Comparison of ENCODE assay signal across 8 cellular contexts in genomic region chr6:116779569-116780164, GRCh38. TPM values are rescaled to one million over a fixed set of nuclear protein-coding genes. Genes with fewer than 3 reads are reported as not detected.
DNase-seq lines count a peak whose midpoint lies in the region; ATAC-seq and TF ChIP-seq lines count a peak whose summit lies in the region.

No MANE protein-coding gene starts in this region.

- H3K4me1 ChIP-seq in cardiac muscle cell (ENCODE audit: low read depth) (no peaks in the 10 kb centered on the region), PC-9 (replicated peaks; ENCODE audit: insufficient read depth) (no peaks in the 10 kb centered on the region), thyroid gland (no peaks in the 10 kb centered on the region)

- POLR2A ChIA-PET in PC-9 (lab: Charles Lee; ENCODE audit: unreplicated experiment): no interaction called here

- H3K4me2 ChIP-seq in PC-9: peak overlapping the region; percentile 13; the same call in 1 of the 2 replicates

- H4K20me1 ChIP-seq in PC-9 (ENCODE audit: insufficient read depth): no peaks in the 10 kb centered on the region

- peak; percentile 52 to 58 for DNase-seq in cardiac muscle cell (ENCODE audit: low read depth in 1 of 2, low spot score in 1 of 2)
- no peak for DNase-seq in cardiac septum (ENCODE audit: low spot score)
- DNase-seq in PC-9: no peak
- peak; percentile 61 for DNase-seq in fibroblast of pulmonary artery (ENCODE audit: low read depth)
- peak; percentile 12 for DNase-seq in stromal cell of bone marrow (ENCODE audit: low read depth)
- DNase-seq in thyroid gland: no peak
- no peak for DNase-seq in activated CD4-positive, alpha-beta T cell treated with anti-CD3 and anti-CD28 coated beads for 4 hours

- no peaks in the 10 kb centered on the region for H3K79me2 ChIP-seq in PC-9 (ENCODE audit: low read depth)

- peak; percentile 32 for TF ChIP-seq CTCF in cardiac muscle cell (IDR thresholded peaks at IDR 0.05; ENCODE audit: low read depth, low read length)
- peak; percentile 79 for TF ChIP-seq CTCF in PC-9 (conservative IDR thresholded peaks at IDR 0.05)
- TF ChIP-seq CTCF in fibroblast of pulmonary artery (IDR thresholded peaks at IDR 0.05; ENCODE audit: low read length, missing control alignments): peak; percentile 48
- peak in 3 of 6 experiments; percentile 27 to 47 (median 37) for TF ChIP-seq CTCF in thyroid gland (IDR thresholded peaks at IDR 0.05)

- H3K4me3 ChIP-seq in cardiac muscle cell: no peak overlapping the region
- H3K4me3 ChIP-seq in PC-9: no peak overlapping the region
- no peak overlapping the region for H3K4me3 ChIP-seq in fibroblast of pulmonary artery (replicated peaks; ENCODE audit: low read depth, low read length)
- no peak overlapping the region for H3K4me3 ChIP-seq in thyroid gland (replicated peaks in 1 of 3)

- H3K9me3 ChIP-seq in cardiac muscle cell (ENCODE audit: low read depth) (no peaks in the 10 kb centered on the region), PC-9 (ENCODE audit: insufficient read depth, low read depth) (no peaks in the 10 kb centered on the region), thyroid gland (no peaks in the 10 kb centered on the region)

- ATAC-seq in HG03565 (IDR thresholded peaks at IDR 0.05; ENCODE audit: unreplicated experiment): peak; percentile 49

- H3K27me3 ChIP-seq in cardiac muscle cell (no peaks in the 10 kb centered on the region), PC-9 (ENCODE audit: insufficient read depth, low read depth) (no peaks in the 10 kb centered on the region), thyroid gland (no peaks in the 10 kb centered on the region)

- CTCF ChIA-PET in PC-9 (lab: Charles Lee): no interaction called here

- H2AFZ ChIP-seq in PC-9: 0 out of 2 replicates have a peak overlapping the region, but pooled peaks have one; percentile 6

- H3K36me3 ChIP-seq in cardiac muscle cell (no peaks in the 10 kb centered on the region), PC-9 (ENCODE audit: low read depth) (no peaks in the 10 kb centered on the region), thyroid gland (no peaks in the 10 kb centered on the region)

- H3K9me2 ChIP-seq in PC-9 (ENCODE audit: insufficient read depth): no peaks in the 10 kb centered on the region

- TF ChIP-seq POLR2A in thyroid gland (IDR thresholded peaks at IDR 0.05): no peak

- H3F3A ChIP-seq in PC-9 (ENCODE audit: insufficient read depth, low read depth): no peaks in the 10 kb centered on the region

- intact Hi-C loops in cardiac septum (cut with DNase I) (loop anchor here (10.0 kb wide), 1 partner anchor 185 kb away; no protein-coding TSS in a partner anchor), PC-9 (cut with micrococcal nuclease; ENCODE audit: unreplicated experiment) (loop anchor here (1.0 kb wide), 1 partner anchor 190 kb away; no protein-coding TSS in a partner anchor), thyroid gland (cut with DNase I) (no loop called here)

- BruUV-seq in PC-9 (replicated peaks; lab: Mats Ljungman, UMichigan): no TSS peak

- WGBS in thyroid gland, 2 donors: 18 to 27% methylated on average over 13 of the region's 13 CpGs

- H3K27ac ChIP-seq in cardiac muscle cell (no peak overlapping the region), PC-9 (no peak overlapping the region), thyroid gland (no peak overlapping the region)

RNA-seq across cellular contexts. Expression of gene FAM162B, which starts 14.1 kb away (rescaled TPM):
- total RNA-seq in cardiac muscle cell: 0.39 TPM in 1 of 2 replicates, not detected in the other
- polyA plus RNA-seq in cardiac muscle cell: 0.56 and 0.61 TPM in 2 replicates
- 2.7 TPM for total RNA-seq in cardiac septum
- total RNA-seq in PC-9 (2021): not detected in 2 replicates
- total RNA-seq in thyroid gland: 10 to 100 TPM in 2 of 4 donors, 1 to 10 TPM in 2; 5.7 to 17.2 (median 12.7) TPM

RNA-seq across cellular contexts. Expression of gene GPRC6A, which starts 49.2 kb away (rescaled TPM):
- total RNA-seq in cardiac muscle cell: not detected in 2 replicates
- 0.10 TPM in 1 of 2 replicates, not detected in the other for polyA plus RNA-seq in cardiac muscle cell
- total RNA-seq in cardiac septum: not detected
- not detected in 2 replicates for total RNA-seq in PC-9 (2021)
- not detected for total RNA-seq in thyroid gland

Comparison
In these comparisons a context has a peak if more than half of its experiments do, and no peak if none do; other contexts are left out.
1. DNase-seq: peak in cardiac muscle cell (2 of 2), fibroblast of pulmonary artery (single experiment) and stromal cell of bone marrow (single experiment); none in cardiac septum (single experiment), PC-9 (0 of 2), thyroid gland (0 of 2) and activated CD4-positive, alpha-beta T cell treated with anti-CD3 and anti-CD28 coated beads for 4 hours (0 of 2).